ENCODE assay signal across 19 cellular contexts in the genomic region with DNA sequence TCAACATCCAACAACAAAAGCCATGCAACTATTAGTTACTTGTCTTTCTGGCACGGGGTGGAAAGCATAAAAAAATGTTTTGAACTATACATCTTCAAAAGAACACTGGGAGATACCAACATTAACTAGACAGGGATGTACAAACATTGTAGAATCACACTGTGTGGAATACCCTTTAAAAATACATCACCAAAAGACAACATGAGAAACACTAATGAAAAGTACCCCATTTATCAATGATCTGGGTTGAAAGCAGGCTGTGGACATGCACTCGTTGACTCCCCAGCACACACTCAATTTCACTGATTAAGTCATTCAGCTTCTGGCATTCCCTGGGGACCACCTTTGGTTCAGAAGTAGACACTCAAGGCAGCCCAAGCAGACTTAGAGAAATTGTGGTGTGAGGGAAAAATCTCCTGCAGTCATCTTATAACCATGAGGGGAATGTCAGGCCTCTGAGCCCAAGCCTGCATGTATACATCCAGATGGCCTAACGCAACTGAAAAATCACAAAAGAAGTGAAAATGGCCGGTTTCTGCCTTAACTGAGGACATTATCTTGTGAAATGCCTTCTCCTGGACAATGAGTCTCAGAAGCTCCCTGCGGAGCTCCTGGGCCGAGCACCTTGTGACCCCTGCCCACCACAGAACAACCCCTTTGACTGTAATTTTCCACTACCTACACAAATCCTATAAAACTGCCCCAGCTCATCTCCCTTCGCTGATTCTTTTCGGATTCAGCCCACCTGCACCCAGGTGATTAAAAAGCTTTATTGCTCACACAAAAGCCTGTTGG. TPM values are rescaled to one million over a fixed set of nuclear protein-coding genes. Genes with fewer than 3 reads are reported as not detected.
DNase-seq lines count a peak whose midpoint lies in the region; ATAC-seq and TF ChIP-seq lines count a peak whose summit lies in the region.
"Had no signal": no experiment of that assay in that cellular context is flagged by ENCODE, and none has a peak within 500 bp of the region (broad histone marks: within the 10 kb centered on the region; RNA-seq: fewer than 3 reads in every experiment).

No MANE protein-coding gene starts in this region.

- H3K4me3 Mint-ChIP-seq in CD8-positive, alpha-beta T cell: no peak overlapping the region
- H3K4me3 Mint-ChIP-seq in chondrocyte (ENCODE audit: unreplicated experiment): no peak overlapping the region
- H3K4me3 Mint-ChIP-seq in naive thymus-derived CD4-positive, alpha-beta T cell: peak overlapping the region in 5 of 10 donors; percentile 11 to 89 (median 53)
- H3K4me3 Mint-ChIP-seq: stimulated activated effector memory CD8-positive, alpha-beta T cell treated with anti-CD3 and anti-CD28 coated beads, Interleukin-12 subunit alpha, Interleukin-12 subunit beta, amount 100 ng/mL, for 72 hours had no signal

- intact Hi-C loops in CD8-positive, alpha-beta T cell (cut with DNase I, micrococcal nuclease): no loop called here
- intact Hi-C loops in naive thymus-derived CD4-positive, alpha-beta T cell (cut with micrococcal nuclease): no loop called here
- intact Hi-C loops in ovary (cut with DNase I) (no loop called here), left lung (cut with DNase I) (no loop called here)

- TF ChIP-seq EP300 in ovary (IDR thresholded peaks at IDR 0.05): no peak

- peaks cover 50% of the 10 kb centered on the region for H3K4me1 ChIP-seq in CD8-positive, alpha-beta T cell (ENCODE audit: insufficient read depth, low read length)
- H3K4me1 ChIP-seq in HUES6 (ENCODE audit: control insufficient read depth, insufficient read depth, low read length) (peaks cover 23% of the 10 kb centered on the region; the same call in 1 of the 2 replicates), ovary (ENCODE audit: insufficient read depth) (no peaks in the 10 kb centered on the region), left lung (no peaks in the 10 kb centered on the region)
- peaks cover 15 to 40% of the 10 kb centered on the region in 2 donors for H3K4me1 ChIP-seq in naive thymus-derived CD4-positive, alpha-beta T cell (ENCODE audit: control insufficient read depth in 2 of 2, insufficient read depth in 2 of 2, low read length in 2 of 2)
- H3K4me1 ChIP-seq: esophagus squamous epithelium, right lobe of liver, testis had no signal

- ATAC-seq in CD8-positive, alpha-beta T cell: no peak
- ATAC-seq in naive thymus-derived CD4-positive, alpha-beta T cell: no peak
- no peak for ATAC-seq in left lung
- ATAC-seq: right lobe of liver; stimulated activated effector memory CD8-positive, alpha-beta T cell treated with anti-CD3 and anti-CD28 coated beads, Interleukin-12 subunit alpha, Interleukin-12 subunit beta, amount 100 ng/mL, for 72 hours had no signal

- no peaks in the 10 kb centered on the region for H3K36me3 ChIP-seq in CD8-positive, alpha-beta T cell (ENCODE audit: insufficient read depth, low read length)
- peaks cover 18% of the 10 kb centered on the region for H3K36me3 ChIP-seq in HUES6 (ENCODE audit: control insufficient read depth, insufficient read depth, low read length)
- no peaks in the 10 kb centered on the region for H3K36me3 ChIP-seq in naive thymus-derived CD4-positive, alpha-beta T cell (ENCODE audit: control insufficient read depth in 2 of 3, insufficient read depth in 3 of 3, low read length in 3 of 3)
- H3K36me3 ChIP-seq in ovary: no peaks in the 10 kb centered on the region
- peaks cover 0 to 37% of the 10 kb centered on the region in 2 donors for H3K36me3 ChIP-seq in left lung
- H3K36me3 ChIP-seq: right lobe of liver had no signal

- TF ChIP-seq CTCF in CD8-positive, alpha-beta T cell (IDR thresholded peaks at IDR 0.05): no peak
- no peak for TF ChIP-seq CTCF in chondrocyte (IDR thresholded peaks at IDR 0.05)
- no peak for TF ChIP-seq CTCF in ovary (IDR thresholded peaks at IDR 0.05)
- no peak for TF ChIP-seq CTCF in left lung (IDR thresholded peaks at IDR 0.05)

- no peaks in the 10 kb centered on the region for H3K27me3 Mint-ChIP-seq in CD8-positive, alpha-beta T cell (ENCODE audit: low read depth)
- H3K27me3 Mint-ChIP-seq in chondrocyte (ENCODE audit: low read depth): no peaks in the 10 kb centered on the region
- H3K27me3 Mint-ChIP-seq in naive thymus-derived CD4-positive, alpha-beta T cell: no peaks in the 10 kb centered on the region

- H3K27ac Mint-ChIP-seq in CD8-positive, alpha-beta T cell: peak overlapping the region; percentile 75
- H3K27ac Mint-ChIP-seq in chondrocyte (ENCODE audit: unreplicated experiment): peak overlapping the region; percentile 58
- peak overlapping the region in 8 of 9 donors; percentile 80 to 94 (median 86) for H3K27ac Mint-ChIP-seq in naive thymus-derived CD4-positive, alpha-beta T cell
- H3K27ac Mint-ChIP-seq: stimulated activated effector memory CD8-positive, alpha-beta T cell treated with anti-CD3 and anti-CD28 coated beads, Interleukin-12 subunit alpha, Interleukin-12 subunit beta, amount 100 ng/mL, for 72 hours had no signal

- CTCF ChIA-PET in CD8-positive, alpha-beta T cell (lab: Charles Lee): interaction anchor here (1.0 to 1.2 kb wide), 3 partner anchors 10 to 133 kb away, joined by 4 to 5 read pairs (median 5); no protein-coding TSS in a partner anchor
- CTCF ChIA-PET in naive thymus-derived CD4-positive, alpha-beta T cell (lab: Charles Lee): interaction anchor here (0.7 to 1.0 kb wide), 2 partner anchors 11 to 23 kb away, joined by 3 read pairs; no protein-coding TSS in a partner anchor

- H3K36me3 Mint-ChIP-seq in CD8-positive, alpha-beta T cell: peaks cover 31% of the 10 kb centered on the region
- H3K36me3 Mint-ChIP-seq in chondrocyte (ENCODE audit: low read depth): peaks cover 4% of the 10 kb centered on the region
- peaks cover 6 to 38% (median 26%) of the 10 kb centered on the region in 5 donors for H3K36me3 Mint-ChIP-seq in naive thymus-derived CD4-positive, alpha-beta T cell

- no peak for TF ChIP-seq POLR2A in ovary (IDR thresholded peaks at IDR 0.05)

- no peak overlapping the region for H3K27ac ChIP-seq in CD8-positive, alpha-beta T cell (ENCODE audit: low read depth, low read length)
- H3K27ac ChIP-seq in HUES6 (ENCODE audit: low read depth, low read length) (peak overlapping the region; percentile 47; the same call in 1 of the 2 replicates), ovary (no peak overlapping the region), left lung (no peak overlapping the region)
- H3K27ac ChIP-seq in naive thymus-derived CD4-positive, alpha-beta T cell (ENCODE audit: low read depth, low read length): no peak overlapping the region
- H3K27ac ChIP-seq: adrenal gland, esophagus squamous epithelium, right lobe of liver, testis had no signal

- no peaks in the 10 kb centered on the region for H3K9me3 ChIP-seq in CD8-positive, alpha-beta T cell (ENCODE audit: low read length)
- H3K9me3 ChIP-seq in HUES6 (ENCODE audit: control insufficient read depth, insufficient read depth, low read depth, low read length) (no peaks in the 10 kb centered on the region), ovary (no peaks in the 10 kb centered on the region), left lung (no peaks in the 10 kb centered on the region)
- H3K9me3 ChIP-seq in naive thymus-derived CD4-positive, alpha-beta T cell (ENCODE audit: control insufficient read depth in 2 of 3, low read length in 3 of 3): no peaks in the 10 kb centered on the region
- H3K9me3 ChIP-seq: adrenal gland, esophagus squamous epithelium, right lobe of liver, testis had no signal

- H3K9ac ChIP-seq in HUES6 (ENCODE audit: low read length): no peak overlapping the region

- WGBS in ovary, 3 donors: 83 to 96% (median 89%) methylated on average over 8 of the region's 8 CpGs

- peaks cover 56% of the 10 kb centered on the region for H3K4me1 Mint-ChIP-seq in CD8-positive, alpha-beta T cell (ENCODE audit: low read depth)
- H3K4me1 Mint-ChIP-seq in chondrocyte (ENCODE audit: low read depth): peaks cover 29% of the 10 kb centered on the region
- peaks cover 19 to 85% (median 66%) of the 10 kb centered on the region in 7 donors for H3K4me1 Mint-ChIP-seq in naive thymus-derived CD4-positive, alpha-beta T cell

- DNase-seq in CD8-positive, alpha-beta T cell: no peak
- DNase-seq in chondrocyte (ENCODE audit: low spot score): no peak
- DNase-seq in naive thymus-derived CD4-positive, alpha-beta T cell: no peak
- DNase-seq in ovary: no peak
- DNase-seq in RPMI8226: no peak
- DNase-seq in A172 (ENCODE audit: low spot score): no peak
- DNase-seq in left lung: no peak
- DNase-seq: activated CD4-positive, alpha-beta T cell treated with anti-CD3 and anti-CD28 coated beads for 48 hours; activated effector memory CD4-positive, alpha-beta T cell treated with Interleukin-2 at 50 U/mL for 16 hours; adrenal gland; effector CD4-positive, alpha-beta T cell; esophagus squamous epithelium; NCI-H1092; NCI-H2081; NCI-H524 treated with DMSO at 0.1 percent for 48 hours; right lobe of liver; testis had no signal

- no peaks in the 10 kb centered on the region for H3K9me3 Mint-ChIP-seq in CD8-positive, alpha-beta T cell
- H3K9me3 Mint-ChIP-seq in chondrocyte (ENCODE audit: low read depth): no peaks in the 10 kb centered on the region
- H3K9me3 Mint-ChIP-seq in naive thymus-derived CD4-positive, alpha-beta T cell: no peaks in the 10 kb centered on the region
- H3K9me3 Mint-ChIP-seq: stimulated activated effector memory CD8-positive, alpha-beta T cell treated with anti-CD3 and anti-CD28 coated beads, Interleukin-12 subunit alpha, Interleukin-12 subunit beta, amount 100 ng/mL, for 72 hours had no signal

- POLR2A ChIA-PET in CD8-positive, alpha-beta T cell (lab: Charles Lee): interaction anchor here (0.7 to 0.9 kb wide), 2 partner anchors 11 to 133 kb away, joined by 3 read pairs; no protein-coding TSS in a partner anchor
- POLR2A ChIA-PET in naive thymus-derived CD4-positive, alpha-beta T cell (lab: Charles Lee): interaction anchor here (0.6 to 0.7 kb wide), 2 partner anchors 27 to 38 kb away, joined by 3 read pairs; no protein-coding TSS in a partner anchor

- H3K4me3 ChIP-seq in CD8-positive, alpha-beta T cell (ENCODE audit: low read depth, low read length): no peak overlapping the region
- no peak overlapping the region for H3K4me3 ChIP-seq in HUES6 (ENCODE audit: low read depth, low read length)
- no peak overlapping the region for H3K4me3 ChIP-seq in naive thymus-derived CD4-positive, alpha-beta T cell (ENCODE audit: low read length)
- H3K4me3 ChIP-seq in ovary: no peak overlapping the region
- no peak overlapping the region for H3K4me3 ChIP-seq in left lung
- H3K4me3 ChIP-seq: adrenal gland, esophagus squamous epithelium, right lobe of liver, testis had no signal

- H3K27me3 ChIP-seq in CD8-positive, alpha-beta T cell (ENCODE audit: insufficient read depth, low read length): no peaks in the 10 kb centered on the region
- H3K27me3 ChIP-seq in HUES6 (ENCODE audit: control insufficient read depth, insufficient read depth, low read length) (no peaks in the 10 kb centered on the region), ovary (no peaks in the 10 kb centered on the region), left lung (no peaks in the 10 kb centered on the region)
- H3K27me3 ChIP-seq in naive thymus-derived CD4-positive, alpha-beta T cell (ENCODE audit: control insufficient read depth in 2 of 2, insufficient read depth in 2 of 2, low read length in 2 of 2): no peaks in the 10 kb centered on the region
- H3K27me3 ChIP-seq: adrenal gland, esophagus squamous epithelium, right lobe of liver, testis had no signal

RNA-seq across cellular contexts. Expression of gene CACUL1, which starts 53.0 kb away (rescaled TPM):
- 10 to 100 TPM; 40.8 to 46.8 TPM for total RNA-seq in CD8-positive, alpha-beta T cell
- 32.1 to 36.5 TPM (median 32.5 TPM) in 3 replicates for total RNA-seq in chondrocyte
- 10 to 100 TPM; 28.0 to 66.6 (median 34.3) TPM for total RNA-seq in naive thymus-derived CD4-positive, alpha-beta T cell
- polyA plus RNA-seq in naive thymus-derived CD4-positive, alpha-beta T cell: 10 to 100 TPM; 20.0 to 24.1 TPM
- 10 to 100 TPM; 18.6 to 29.7 (median 26.5) TPM for total RNA-seq in ovary
- polyA plus RNA-seq in ovary: 10 to 100 TPM in 1 of 2 donors, 1 to 10 TPM in 1; 7.0 to 19.0 TPM
- total RNA-seq in A172 (2014; rRNA removed; shearing (Covaris generic)): 39.2 and 41.6 TPM in 2 replicates
- 10 to 100 TPM; 35.1 to 38.2 TPM for total RNA-seq in left lung
